Comparison of ENCODE assay signal across 8 cellular contexts in the genomic region with DNA sequence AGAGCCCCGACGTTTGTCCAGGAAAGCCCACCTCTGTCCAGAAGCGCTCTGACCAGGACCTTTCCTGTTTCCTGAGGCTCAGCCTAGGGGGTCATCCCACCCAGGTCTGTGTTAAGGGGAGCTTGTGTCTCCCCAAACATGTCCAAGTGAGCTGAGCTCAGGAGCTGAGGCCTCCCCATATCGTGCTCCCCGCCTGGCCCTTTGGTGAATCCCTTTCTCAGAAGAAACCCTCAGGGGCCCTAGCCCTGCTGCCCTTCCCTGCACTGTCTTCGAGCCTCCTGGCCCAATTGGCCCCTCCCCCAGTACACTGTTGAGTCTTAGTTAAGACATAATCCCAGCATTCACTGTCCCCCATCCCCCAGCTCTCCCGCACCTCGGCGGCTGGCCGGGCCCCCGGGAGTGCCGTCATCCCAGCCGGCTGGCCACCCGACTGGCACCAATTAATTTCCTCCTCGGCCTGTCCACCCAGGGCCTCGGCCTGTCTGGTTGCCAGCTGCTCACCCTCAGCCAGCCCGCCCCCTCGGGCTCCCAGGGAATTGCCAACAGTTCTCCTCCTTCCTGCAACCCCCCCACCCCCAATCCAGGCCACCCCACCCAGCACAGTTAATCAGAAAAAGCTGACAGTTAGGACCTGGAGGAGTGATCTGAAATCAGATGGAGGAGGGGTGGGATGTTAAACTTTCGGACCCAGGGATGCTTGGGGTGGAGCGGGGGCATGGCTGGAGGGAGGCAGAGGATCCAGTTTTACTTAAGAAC. TPM values are rescaled to one million over a fixed set of nuclear protein-coding genes. Genes with fewer than 3 reads are reported as not detected.
A peak's percentile ranks its signal among the peaks of the same experiment; 100 is the strongest.
DNase-seq lines count a peak whose midpoint lies in the region; ATAC-seq and TF ChIP-seq lines count a peak whose summit lies in the region.

No MANE protein-coding gene starts in this region.

- TF ChIP-seq POLR2A in Peyer's patch (IDR thresholded peaks at IDR 0.05): peak in 1 of 2 donors; percentile 26

- H3K4me1 ChIP-seq in Peyer's patch: peaks cover 17 to 51% (median 43%) of the 10 kb centered on the region in 4 donors

- no peaks in the 10 kb centered on the region for H3K36me3 ChIP-seq in Peyer's patch

- no peaks in the 10 kb centered on the region for H3K27me3 Mint-ChIP-seq in activated naive CD8-positive, alpha-beta T cell treated with anti-CD3 and anti-CD28 coated beads for 36 hours

- TF ChIP-seq CTCF in Peyer's patch (IDR thresholded peaks at IDR 0.05): no peak
- TF ChIP-seq CTCF in omental fat pad (IDR thresholded peaks at IDR 0.05): no peak

- no peaks in the 10 kb centered on the region for H3K9me3 Mint-ChIP-seq in activated naive CD8-positive, alpha-beta T cell treated with anti-CD3 and anti-CD28 coated beads for 36 hours

- H3K4me1 Mint-ChIP-seq in activated naive CD8-positive, alpha-beta T cell treated with anti-CD3 and anti-CD28 coated beads for 36 hours: peaks cover 64% of the 10 kb centered on the region

- ATAC-seq in omental fat pad (ENCODE audit: low FRiP score) (peak; percentile 70), GM19397 (IDR thresholded peaks at IDR 0.05; ENCODE audit: unreplicated experiment) (no peak), GM21381 (IDR thresholded peaks at IDR 0.05; ENCODE audit: unreplicated experiment) (no peak)

- peak overlapping the region; percentile 88 to 98 (median 94) for H3K27ac ChIP-seq in Peyer's patch

- peak overlapping the region; percentile 70 for H3K4me3 Mint-ChIP-seq in activated naive CD8-positive, alpha-beta T cell treated with anti-CD3 and anti-CD28 coated beads for 36 hours

- DNase-seq in AG08395 (ENCODE audit: low spot score) (peak; percentile 84), H4 (ENCODE audit: low spot score) (peak; percentile 90), Peyer's patch (peak; percentile 71 to 83 (median 74)), head of caudate nucleus (peak in 36 of 42 donors; percentile 20 to 76 (median 54)), omental fat pad (ENCODE audit: low spot score) (no peak)
- peak; percentile 62 for DNase-seq in activated naive CD8-positive, alpha-beta T cell treated with anti-CD3 and anti-CD28 coated beads for 36 hours

- H3K36me3 Mint-ChIP-seq in activated naive CD8-positive, alpha-beta T cell treated with anti-CD3 and anti-CD28 coated beads for 36 hours: peaks cover 2% of the 10 kb centered on the region

- H3K4me3 ChIP-seq in Peyer's patch: peak overlapping the region; percentile 3 to 57 (median 44)

- no peaks in the 10 kb centered on the region for H3K27me3 ChIP-seq in Peyer's patch

- intact Hi-C loops in head of caudate nucleus (cut with DNase I): no loop called here

- H3K27ac Mint-ChIP-seq in activated naive CD8-positive, alpha-beta T cell treated with anti-CD3 and anti-CD28 coated beads for 36 hours: peak overlapping the region; percentile 92

- H3K9me3 ChIP-seq in Peyer's patch: no peaks in the 10 kb centered on the region

RNA-seq across cellular contexts. Expression of a gene that starts 13.6 kb away (rescaled TPM):
- total RNA-seq in H4 (2014; rRNA removed; shearing (Covaris generic)): 6.4 and 14.6 TPM in 2 replicates
- total RNA-seq in Peyer's patch: 100 to 1,000 TPM in 1 of 4 donors, 10 to 100 TPM in 3; 72.2 to 229 (median 85.6) TPM
- total RNA-seq in activated naive CD8-positive, alpha-beta T cell treated with anti-CD3 and anti-CD28 coated beads for 36 hours: 100 to 1,000 TPM; 128 to 132 TPM
- 100 to 1,000 TPM; 110 to 253 (median 210) TPM for total RNA-seq in omental fat pad

RNA-seq across cellular contexts. Expression of a gene that starts 13.6 kb away (rescaled TPM):
- total RNA-seq in H4 (2014; rRNA removed; shearing (Covaris generic)): 68.5 and 94.4 TPM in 2 replicates
- 100 to 1,000 TPM in 2 of 4 donors, 10 to 100 TPM in 2; 78.1 to 199 (median 107) TPM for total RNA-seq in Peyer's patch
- 10 to 100 TPM; 53.3 to 55.0 TPM for total RNA-seq in activated naive CD8-positive, alpha-beta T cell treated with anti-CD3 and anti-CD28 coated beads for 36 hours
- 10 to 100 TPM; 41.0 to 97.6 (median 53.9) TPM for total RNA-seq in omental fat pad

RNA-seq across cellular contexts. Expression of a gene that starts 45.7 kb away (rescaled TPM):
- 46.2 and 55.0 TPM in 2 replicates for total RNA-seq in H4 (2014; rRNA removed; shearing (Covaris generic))
- total RNA-seq in Peyer's patch (10 to 100 TPM; 21.5 to 48.0 (median 37.1) TPM), omental fat pad (10 to 100 TPM; 12.0 to 44.7 (median 23.0) TPM)
- total RNA-seq in activated naive CD8-positive, alpha-beta T cell treated with anti-CD3 and anti-CD28 coated beads for 36 hours: 10 to 100 TPM; 81.2 to 83.8 TPM

RNA-seq across cellular contexts. Expression of a gene that starts 47.2 kb away (rescaled TPM):
- total RNA-seq in H4 (2014; rRNA removed; shearing (Covaris generic)): 22.5 and 35.1 TPM in 2 replicates
- total RNA-seq in Peyer's patch (10 to 100 TPM; 27.1 to 71.8 (median 28.3) TPM), omental fat pad (10 to 100 TPM; 27.0 to 70.5 (median 39.2) TPM)
- total RNA-seq in activated naive CD8-positive, alpha-beta T cell treated with anti-CD3 and anti-CD28 coated beads for 36 hours: 100 to 1,000 TPM; 114 TPM
